ENCODE assay signal across 8 cellular contexts in genomic region chr17:73657473-73658116, GRCh38. TPM values are rescaled to one million over a fixed set of nuclear protein-coding genes. Genes with fewer than 3 reads are reported as not detected.
A peak's percentile ranks its signal among the peaks of the same experiment; 100 is the strongest.
DNase-seq lines count a peak whose midpoint lies in the region; ATAC-seq and TF ChIP-seq lines count a peak whose summit lies in the region.

No MANE protein-coding gene starts in this region.

- H3K27me3 Mint-ChIP-seq in mesothelial cell of epicardium (ENCODE audit: low read depth) = peaks cover 29% of the 10 kb centered on the region

- no peak overlapping the region for H3K4me3 Mint-ChIP-seq in mesothelial cell of epicardium

- no peak overlapping the region for H3K4me3 ChIP-seq in brain microvascular endothelial cell (ENCODE audit: low read depth, low read length)

- H3K9me3 Mint-ChIP-seq in mesothelial cell of epicardium = peaks cover 19% of the 10 kb centered on the region

- DNase-seq in Right ventricle myocardium inferior (ENCODE audit: missing footprints) (peak; percentile 76), cardiac septum (ENCODE audit: low spot score) (no peak), NCI-H748 (lab: John Stamatoyannopoulos, UW; ENCODE audit: unreplicated experiment) (peak; percentile 73), brain microvascular endothelial cell (no peak), mesothelial cell of epicardium (ENCODE audit: low spot score in 2 of 2, unreplicated experiment in 2 of 2) (peak in 1 of 2 experiments; percentile 72), dedifferentiated amniotic fluid mesenchymal stem cell (ENCODE audit: extremely low spot score) (no peak)

- no peaks in the 10 kb centered on the region for H3K27me3 ChIP-seq in brain microvascular endothelial cell (replicated peaks)

- in situ Hi-C loops in brain microvascular endothelial cell (cut with HindIII; ENCODE audit: low pct_ligation_motif_present, low sequenced_read_pairs) = no loop called here

- no peaks in the 10 kb centered on the region for H3K36me3 ChIP-seq in brain microvascular endothelial cell (replicated peaks)

- no peak overlapping the region for H3K27ac Mint-ChIP-seq in mesothelial cell of epicardium

- H3K36me3 Mint-ChIP-seq in mesothelial cell of epicardium = no peaks in the 10 kb centered on the region

- ATAC-seq in Right ventricle myocardium inferior (peak; percentile 57), GM21390 (IDR thresholded peaks at IDR 0.05; ENCODE audit: unreplicated experiment) (no peak), GM21360 (IDR thresholded peaks at IDR 0.05; ENCODE audit: unreplicated experiment) (no peak)

- TF ChIP-seq CTCF in brain microvascular endothelial cell (IDR thresholded peaks at IDR 0.05; ENCODE audit: low read depth, low read length, missing control alignments) = peak; percentile 59
- TF ChIP-seq CTCF in mesothelial cell of epicardium (IDR thresholded peaks at IDR 0.05; ENCODE audit: unreplicated experiment) = peak; percentile 36

- no peaks in the 10 kb centered on the region for H3K4me1 Mint-ChIP-seq in mesothelial cell of epicardium

- H3K27ac ChIP-seq in brain microvascular endothelial cell = no peak overlapping the region

- intact Hi-C loops in Right ventricle myocardium inferior (cut with DNase I) = loop anchor here (5.0 to 10.0 kb wide), 3 partner anchors 185 to 520 kb away; no protein-coding TSS in a partner anchor
- intact Hi-C loops in cardiac septum (cut with DNase I) = loop anchor here (2.0 to 5.0 kb wide), 3 partner anchors 55 to 183 kb away; no protein-coding TSS in a partner anchor

RNA-seq across cellular contexts. Expression of gene SDK2, which starts 13.3 kb away (rescaled TPM):
- total RNA-seq in Right ventricle myocardium inferior (1.6 TPM), cardiac septum (3.0 TPM), mesothelial cell of epicardium (29.7 to 33.2 TPM (median 31.8 TPM) in 3 replicates)

Comparison
In these comparisons a context has a peak if more than half of its experiments do, and no peak if none do; other contexts are left out.
1. DNase-seq: peak in Right ventricle myocardium inferior (single experiment) and NCI-H748 (single experiment); none in cardiac septum (single experiment), brain microvascular endothelial cell (single experiment) and dedifferentiated amniotic fluid mesenchymal stem cell (single experiment).